ENCODE assay signal across 5 cellular contexts in genomic region chr3:48505968-48506367, GRCh38. TPM values are rescaled to one million over a fixed set of nuclear protein-coding genes. Genes with fewer than 3 reads are reported as not detected.
"Had no signal": no experiment of that assay in that cellular context is flagged by ENCODE, and none has a peak within 500 bp of the region (broad histone marks: within the 10 kb centered on the region; RNA-seq: fewer than 3 reads in every experiment).

No MANE protein-coding gene starts in this region.

RNA-seq across cellular contexts. Expression of gene UCN2, which starts 57.6 kb away (rescaled TPM):
- total RNA-seq: body of pancreas; endothelial cell of umbilical vein; right cardiac atrium; subcutaneous adipose tissue; T-helper 2 cell treated with Interferon-gamma antibody and Interleukin-4, amounts not matched to agents 100 ng/mL and 5 ng/mL, for 36 hours had no signal
